1 cellular context compared by ENCODE assay signal in the genomic region with DNA sequence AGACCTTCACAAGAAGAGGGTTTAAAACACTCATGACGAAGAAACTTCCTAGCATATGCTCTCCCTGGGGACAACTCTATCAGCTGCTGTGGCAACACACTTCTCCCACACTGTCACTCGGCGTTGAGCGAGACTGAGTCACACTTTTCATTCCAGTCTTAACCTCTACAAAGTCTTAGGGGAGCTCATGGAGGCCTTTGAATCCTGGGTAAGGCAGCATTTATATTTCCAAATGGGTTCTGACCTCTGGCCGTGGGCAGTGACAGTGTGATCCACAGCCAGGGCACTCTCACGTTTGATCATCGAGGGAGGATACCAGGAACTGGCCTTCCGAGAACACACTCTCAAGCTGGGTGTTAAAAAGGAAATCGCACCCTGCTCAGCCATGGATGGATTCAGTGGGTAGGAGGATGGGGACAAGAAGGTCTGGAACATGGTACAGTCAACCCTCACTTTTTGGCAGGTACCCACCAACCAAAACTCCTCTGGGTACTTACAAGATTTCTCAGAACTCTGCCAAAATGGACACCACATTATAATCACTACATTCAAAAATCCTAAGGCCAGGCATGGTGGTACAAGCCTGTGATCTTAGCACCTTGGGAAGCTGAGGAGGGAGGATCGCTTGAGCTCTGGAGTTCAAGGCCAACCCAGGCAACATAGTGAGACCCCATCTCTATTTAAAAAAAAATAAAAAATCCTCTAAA.
TF ChIP-seq lines count a peak whose summit lies in the region.

No MANE protein-coding gene starts in this region.

TF ChIP-seq in A549, 52 proteins besides CTCF, POLR2A, EP300 and RAD21 (continued from another document):
- TF ChIP-seq, protein P1, sequence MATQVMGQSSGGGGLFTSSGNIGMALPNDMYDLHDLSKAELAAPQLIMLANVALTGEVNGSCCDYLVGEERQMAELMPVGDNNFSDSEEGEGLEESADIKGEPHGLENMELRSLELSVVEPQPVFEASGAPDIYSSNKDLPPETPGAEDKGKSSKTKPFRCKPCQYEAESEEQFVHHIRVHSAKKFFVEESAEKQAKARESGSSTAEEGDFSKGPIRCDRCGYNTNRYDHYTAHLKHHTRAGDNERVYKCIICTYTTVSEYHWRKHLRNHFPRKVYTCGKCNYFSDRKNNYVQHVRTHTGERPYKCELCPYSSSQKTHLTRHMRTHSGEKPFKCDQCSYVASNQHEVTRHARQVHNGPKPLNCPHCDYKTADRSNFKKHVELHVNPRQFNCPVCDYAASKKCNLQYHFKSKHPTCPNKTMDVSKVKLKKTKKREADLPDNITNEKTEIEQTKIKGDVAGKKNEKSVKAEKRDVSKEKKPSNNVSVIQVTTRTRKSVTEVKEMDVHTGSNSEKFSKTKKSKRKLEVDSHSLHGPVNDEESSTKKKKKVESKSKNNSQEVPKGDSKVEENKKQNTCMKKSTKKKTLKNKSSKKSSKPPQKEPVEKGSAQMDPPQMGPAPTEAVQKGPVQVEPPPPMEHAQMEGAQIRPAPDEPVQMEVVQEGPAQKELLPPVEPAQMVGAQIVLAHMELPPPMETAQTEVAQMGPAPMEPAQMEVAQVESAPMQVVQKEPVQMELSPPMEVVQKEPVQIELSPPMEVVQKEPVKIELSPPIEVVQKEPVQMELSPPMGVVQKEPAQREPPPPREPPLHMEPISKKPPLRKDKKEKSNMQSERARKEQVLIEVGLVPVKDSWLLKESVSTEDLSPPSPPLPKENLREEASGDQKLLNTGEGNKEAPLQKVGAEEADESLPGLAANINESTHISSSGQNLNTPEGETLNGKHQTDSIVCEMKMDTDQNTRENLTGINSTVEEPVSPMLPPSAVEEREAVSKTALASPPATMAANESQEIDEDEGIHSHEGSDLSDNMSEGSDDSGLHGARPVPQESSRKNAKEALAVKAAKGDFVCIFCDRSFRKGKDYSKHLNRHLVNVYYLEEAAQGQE (IDR thresholded peaks at IDR 0.05) = no peak
- TF ChIP-seq ZSCAN20 (CRISPR knock-in tag; IDR thresholded peaks at IDR 0.05) (no peak), NPAS2 (CRISPR knock-in tag; IDR thresholded peaks at IDR 0.05; ENCODE audit: borderline replicate concordance) (no peak)
